In the genomic region with DNA sequence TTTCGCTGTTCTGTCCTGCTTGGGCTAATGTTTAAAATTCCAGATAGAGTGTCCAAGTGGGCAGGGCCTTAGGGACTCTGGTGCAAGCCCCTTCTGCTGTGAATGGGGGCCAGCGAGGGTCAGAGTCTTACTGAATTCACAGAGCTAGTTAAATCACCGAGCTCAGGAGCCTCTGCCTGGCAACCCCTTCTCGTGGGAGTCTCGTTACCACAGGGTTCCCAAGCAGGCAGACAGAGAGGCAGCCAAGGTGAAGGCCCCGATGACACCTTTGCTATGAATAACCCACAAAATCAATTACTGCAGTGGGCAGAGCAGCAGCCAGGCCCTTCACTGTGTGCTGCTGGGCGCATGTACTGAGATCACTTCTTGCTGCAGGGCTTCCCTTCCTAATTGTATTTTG, we compare ENCODE assay signal across 22 cellular contexts. TPM values are rescaled to one million over a fixed set of nuclear protein-coding genes. Genes with fewer than 3 reads are reported as not detected.
"Had no signal": no experiment of that assay in that cellular context is flagged by ENCODE, and none has a peak within 500 bp of the region (broad histone marks: within the 10 kb centered on the region; RNA-seq: fewer than 3 reads in every experiment).

No MANE protein-coding gene starts in this region.

- H3K27ac Mint-ChIP-seq: activated B cell treated with CpG ODN at 0.5 μM for 24 hours; activated CD4-positive, alpha-beta memory T cell treated with anti-CD3 and anti-CD28 coated beads, Interleukin-2, amount 10 ng/mL, durations not matched to agents 7 days and 5 days; activated CD8-positive, alpha-beta memory T cell treated with anti-CD3 and anti-CD28 coated beads, Interleukin-2, amount 10 ng/mL, durations not matched to agents 7 days and 5 days; activated naive CD4-positive, alpha-beta T cell treated with anti-CD3 and anti-CD28 coated beads, Interleukin-2, amount 10 ng/mL, durations not matched to agents 7 days and 5 days; activated naive CD8-positive, alpha-beta T cell treated with anti-CD3 and anti-CD28 coated beads, Interleukin-2, amount 50 U/mL, for 24 hours; activated T-cell treated with anti-CD3 and anti-CD28 coated beads, Interleukin-2, amount 50 U/mL, for 24 hours; activated T-helper 2 cell treated with anti-CD3 and anti-CD28 coated beads, Interferon-gamma antibody, Interleukin-2, Interleukin-4, amounts not matched to agents 10 μg/mL and 5 μg/mL and 100 μg/mL, durations not matched to agents 14 hours and 24 hours and 36 hours; natural killer cell treated with Interleukin-12 subunit alpha and Interleukin-12 subunit beta and Interleukin-15 and Interleukin-18, amount 100 ng/mL, for 72 hours; stimulated activated naive CD8-positive, alpha-beta T cell treated with anti-CD3 and anti-CD28 coated beads, Interleukin-15, Interleukin-2, amounts not matched to agents 100 ng/mL and 50 ng/mL, for 24 hours had no signal

- H3K27me3 ChIP-seq: brain microvascular endothelial cell, upper lobe of left lung had no signal

- H3K4me3 ChIP-seq: coronary artery, lower lobe of right lung, upper lobe of left lung had no signal

- H3K4me1 ChIP-seq: lower lobe of right lung had no signal

- H3K36me3 ChIP-seq: brain microvascular endothelial cell, lower lobe of right lung, upper lobe of left lung had no signal

- H3K4me1 Mint-ChIP-seq: activated B cell treated with CpG ODN at 0.5 μM for 24 hours; activated CD4-positive, alpha-beta memory T cell treated with anti-CD3 and anti-CD28 coated beads, Interleukin-2, amount 10 ng/mL, durations not matched to agents 7 days and 5 days; activated CD8-positive, alpha-beta memory T cell treated with anti-CD3 and anti-CD28 coated beads, Interleukin-2, amount 10 ng/mL, durations not matched to agents 7 days and 5 days; activated naive CD4-positive, alpha-beta T cell treated with anti-CD3 and anti-CD28 coated beads, Interleukin-2, amount 10 ng/mL, durations not matched to agents 7 days and 5 days; activated naive CD8-positive, alpha-beta T cell treated with anti-CD3 and anti-CD28 coated beads, Interleukin-2, amount 50 U/mL, for 24 hours had no signal

- H3K27me3 Mint-ChIP-seq: activated CD4-positive, alpha-beta memory T cell treated with anti-CD3 and anti-CD28 coated beads, Interleukin-2, amount 10 ng/mL, durations not matched to agents 7 days and 5 days; activated naive CD8-positive, alpha-beta T cell treated with anti-CD3 and anti-CD28 coated beads, Interleukin-2, amount 50 U/mL, for 24 hours; activated T-cell treated with anti-CD3 and anti-CD28 coated beads, Interleukin-2, amount 50 U/mL, for 24 hours; stimulated activated naive CD8-positive, alpha-beta T cell treated with anti-CD3 and anti-CD28 coated beads, Interleukin-15, Interleukin-2, amounts not matched to agents 100 ng/mL and 50 ng/mL, for 24 hours had no signal

- H3K27ac ChIP-seq: brain microvascular endothelial cell, coronary artery, lower lobe of right lung, upper lobe of left lung had no signal

- H3K4me3 Mint-ChIP-seq: activated B cell treated with CpG ODN at 0.5 μM for 24 hours; activated CD4-positive, alpha-beta memory T cell treated with anti-CD3 and anti-CD28 coated beads, Interleukin-2, amount 10 ng/mL, durations not matched to agents 7 days and 5 days; activated CD8-positive, alpha-beta memory T cell treated with anti-CD3 and anti-CD28 coated beads, Interleukin-2, amount 10 ng/mL, durations not matched to agents 7 days and 5 days; activated naive CD4-positive, alpha-beta T cell treated with anti-CD3 and anti-CD28 coated beads, Interleukin-2, amount 10 ng/mL, durations not matched to agents 7 days and 5 days; activated naive CD8-positive, alpha-beta T cell treated with anti-CD3 and anti-CD28 coated beads, Interleukin-2, amount 50 U/mL, for 24 hours; activated T-cell treated with anti-CD3 and anti-CD28 coated beads, Interleukin-2, amount 50 U/mL, for 24 hours; natural killer cell treated with Interleukin-12 subunit alpha and Interleukin-12 subunit beta and Interleukin-15 and Interleukin-18, amount 100 ng/mL, for 72 hours; stimulated activated naive CD8-positive, alpha-beta T cell treated with anti-CD3 and anti-CD28 coated beads, Interleukin-15, Interleukin-2, amounts not matched to agents 100 ng/mL and 50 ng/mL, for 24 hours had no signal

- H3K9me3 Mint-ChIP-seq: activated B cell treated with CpG ODN at 0.5 μM for 24 hours; activated CD4-positive, alpha-beta memory T cell treated with anti-CD3 and anti-CD28 coated beads, Interleukin-2, amount 10 ng/mL, durations not matched to agents 7 days and 5 days; activated naive CD4-positive, alpha-beta T cell treated with anti-CD3 and anti-CD28 coated beads, Interleukin-2, amount 10 ng/mL, durations not matched to agents 7 days and 5 days; activated naive CD8-positive, alpha-beta T cell treated with anti-CD3 and anti-CD28 coated beads, Interleukin-2, amount 50 U/mL, for 24 hours; activated T-cell treated with anti-CD3 and anti-CD28 coated beads, Interleukin-2, amount 50 U/mL, for 24 hours; activated T-helper 2 cell treated with anti-CD3 and anti-CD28 coated beads, Interferon-gamma antibody, Interleukin-2, Interleukin-4, amounts not matched to agents 10 μg/mL and 5 μg/mL and 100 μg/mL, durations not matched to agents 14 hours and 24 hours and 36 hours; natural killer cell treated with Interleukin-12 subunit alpha and Interleukin-12 subunit beta and Interleukin-15 and Interleukin-18, amount 100 ng/mL, for 72 hours; stimulated activated naive CD8-positive, alpha-beta T cell treated with anti-CD3 and anti-CD28 coated beads, Interleukin-15, Interleukin-2, amounts not matched to agents 100 ng/mL and 50 ng/mL, for 24 hours had no signal

- DNase-seq: activated B cell treated with CpG ODN at 0.5 μM for 24 hours; activated CD4-positive, alpha-beta memory T cell treated with anti-CD3 and anti-CD28 coated beads, Interleukin-2, amount 10 ng/mL, durations not matched to agents 7 days and 5 days; activated CD4-positive, alpha-beta T cell treated with anti-CD3 and anti-CD28 coated beads for 48 hours; activated naive CD4-positive, alpha-beta T cell treated with anti-CD3 and anti-CD28 coated beads, Interleukin-2, amount 10 ng/mL, durations not matched to agents 7 days and 5 days; activated naive CD8-positive, alpha-beta T cell treated with anti-CD3 and anti-CD28 coated beads, Interleukin-2, amount 50 U/mL, for 24 hours; activated T-cell treated with anti-CD3 and anti-CD28 coated beads, Interleukin-2, amount 50 U/mL, for 24 hours; anterior cingulate cortex; brain microvascular endothelial cell; lower lobe of right lung; nucleus accumbens; small intestine; stimulated activated CD4-positive, alpha-beta T cell treated with anti-CD3 and anti-CD28 coated beads, Interleukin-15, amount 100 ng/mL, for 24 hours; stimulated activated CD4-positive, alpha-beta T cell treated with anti-CD3 and anti-CD28 coated beads, Interleukin-2, amount 100 ng/mL, for 48 hours; T-helper 1 cell; T-helper 9 cell; upper lobe of left lung had no signal

- H3K36me3 Mint-ChIP-seq: activated CD8-positive, alpha-beta memory T cell treated with anti-CD3 and anti-CD28 coated beads, Interleukin-2, amount 10 ng/mL, durations not matched to agents 7 days and 5 days; activated naive CD4-positive, alpha-beta T cell treated with anti-CD3 and anti-CD28 coated beads, Interleukin-2, amount 10 ng/mL, durations not matched to agents 7 days and 5 days; natural killer cell treated with Interleukin-12 subunit alpha and Interleukin-12 subunit beta and Interleukin-15 and Interleukin-18, amount 100 ng/mL, for 72 hours had no signal

- ATAC-seq: activated CD8-positive, alpha-beta memory T cell treated with anti-CD3 and anti-CD28 coated beads, Interleukin-2, amount 10 ng/mL, durations not matched to agents 7 days and 5 days; activated naive CD8-positive, alpha-beta T cell treated with anti-CD3 and anti-CD28 coated beads, Interleukin-2, amount 50 U/mL, for 24 hours; lower lobe of right lung; natural killer cell treated with Interleukin-12 subunit alpha and Interleukin-12 subunit beta and Interleukin-15 and Interleukin-18, amount 100 ng/mL, for 72 hours; SK-N-SH treated with all-trans-retinoic acid at 6 μM for 48 hours had no signal

- H3K9me3 ChIP-seq: lower lobe of right lung, upper lobe of left lung had no signal

RNA-seq across cellular contexts. Expression of a gene that starts 56.9 kb away (rescaled TPM):
- total RNA-seq: activated B cell treated with CpG ODN at 0.5 μM for 24 hours; activated CD4-positive, alpha-beta memory T cell treated with anti-CD3 and anti-CD28 coated beads, Interleukin-2, amount 10 ng/mL, durations not matched to agents 7 days and 5 days; activated T-helper 2 cell treated with anti-CD3 and anti-CD28 coated beads, Interferon-gamma antibody, Interleukin-2, Interleukin-4, amounts not matched to agents 10 μg/mL and 5 μg/mL and 100 μg/mL, durations not matched to agents 14 hours and 24 hours and 36 hours; natural killer cell treated with Interleukin-12 subunit alpha and Interleukin-12 subunit beta and Interleukin-15 and Interleukin-18, amount 100 ng/mL, for 72 hours had no signal
